In the genomic region with DNA sequence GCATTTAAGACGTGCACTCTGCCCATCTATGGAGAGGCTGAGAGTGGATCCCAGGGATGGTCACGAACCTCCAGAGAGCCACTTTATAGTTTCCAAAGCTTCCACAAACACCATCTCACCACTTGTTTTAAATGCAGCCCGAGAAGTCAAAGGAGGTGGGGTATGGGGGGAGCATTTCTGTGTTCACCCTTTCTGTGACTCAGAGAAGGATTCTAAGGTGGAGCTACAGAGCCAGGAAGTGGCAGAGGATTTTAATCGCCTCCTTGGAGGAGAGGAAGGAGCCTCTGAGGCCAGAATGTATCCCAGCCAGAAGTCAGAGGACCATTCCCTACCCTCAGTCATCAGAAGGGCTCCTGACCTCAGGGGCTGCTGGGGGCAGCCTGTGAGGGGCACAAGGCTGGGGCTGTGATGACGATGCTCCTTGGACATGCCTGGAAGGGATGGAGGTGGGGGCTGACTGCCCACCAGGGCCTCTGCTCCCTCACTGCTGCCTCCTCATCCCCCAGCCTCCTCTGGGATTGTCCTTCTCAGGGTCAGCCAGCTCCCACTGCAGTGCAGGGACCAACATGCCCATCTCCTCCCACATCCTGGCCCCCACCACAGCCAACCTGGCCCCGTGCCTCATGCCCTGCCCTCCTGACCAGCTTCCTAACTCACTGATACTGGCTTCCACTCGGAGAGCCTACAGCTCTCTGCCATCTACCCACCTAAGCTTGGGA, we compare ENCODE assay signal across 2 cellular contexts.
TF ChIP-seq lines count a peak whose summit lies in the region.

No MANE protein-coding gene starts in this region.

TF ChIP-seq in SK-N-SH, 30 proteins besides CTCF, POLR2A, EP300 and RAD21:
- peak; percentile 49; the same call in 1 of the 2 replicates for TF ChIP-seq ELF1 (IDR thresholded peaks at IDR 0.05)
- 0 out of 2 replicates have a peak, but pooled peaks have one; percentile 15 for TF ChIP-seq POLR2AphosphoS5 (IDR thresholded peaks at IDR 0.05; ENCODE audit: low read depth, low read length)
- TF ChIP-seq MEF2A (IDR thresholded peaks at IDR 0.05; ENCODE audit: borderline replicate concordance, low read depth), result no peak

TF ChIP-seq in endothelial cell of umbilical vein, 7 proteins besides CTCF, POLR2A, EP300 and RAD21:
- TF ChIP-seq POLR2AphosphoS5 (IDR thresholded peaks at IDR 0.05; ENCODE audit: insufficient read depth, low read depth, low read length) (no peak), GATA2 (IDR thresholded peaks at IDR 0.05; ENCODE audit: insufficient read depth, insufficient read length, low read depth, low read length) (no peak), EZH2 (IDR thresholded peaks at IDR 0.05; ENCODE audit: borderline replicate concordance, low read depth, low read length, severe bottlenecking) (no peak), JUN (IDR thresholded peaks at IDR 0.05; ENCODE audit: borderline replicate concordance, insufficient read depth, insufficient read length, low read depth) (no peak), MYC (IDR thresholded peaks at IDR 0.05; ENCODE audit: low read depth, low read length) (no peak), FOS (IDR thresholded peaks at IDR 0.05; ENCODE audit: borderline replicate concordance, insufficient read depth, low read length) (no peak)
- TF ChIP-seq, protein P1, sequence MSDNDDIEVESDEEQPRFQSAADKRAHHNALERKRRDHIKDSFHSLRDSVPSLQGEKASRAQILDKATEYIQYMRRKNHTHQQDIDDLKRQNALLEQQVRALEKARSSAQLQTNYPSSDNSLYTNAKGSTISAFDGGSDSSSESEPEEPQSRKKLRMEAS (IDR thresholded peaks at IDR 0.05; ENCODE audit: insufficient read depth, insufficient read length), result no peak
